ENCODE assay signal across 23 cellular contexts in genomic region chr1:174984952-174985351, GRCh38.
"Had no signal": no experiment of that assay in that cellular context is flagged by ENCODE, and none has a peak within 500 bp of the region (broad histone marks: within the 10 kb centered on the region; RNA-seq: fewer than 3 reads in every experiment).

No MANE protein-coding gene starts in this region.

- H3K27ac Mint-ChIP-seq: activated T-cell treated with anti-CD3 and anti-CD28 coated beads, Interleukin-2, amount 50 U/mL, for 24 hours; activated T-helper 1 cell treated with anti-CD3 and anti-CD28 coated beads, Interleukin-12 subunit alpha, Interleukin-12 subunit beta, Interleukin-2, Interleukin-4 antibody, amounts not matched to agents 30 ng/mL and 10 ng/mL and 1 ng/mL, durations not matched to agents 14 hours and 24 hours and 36 hours had no signal

- H3K27me3 ChIP-seq: ascending aorta, body of pancreas had no signal

- H3K9me2 ChIP-seq: SK-N-SH had no signal

- H3K4me3 Mint-ChIP-seq: activated CD8-positive, alpha-beta memory T cell treated with anti-CD3 and anti-CD28 coated beads, Interleukin-2, amount 10 ng/mL, durations not matched to agents 7 days and 5 days; activated T-cell treated with anti-CD3 and anti-CD28 coated beads, Interleukin-2, amount 50 U/mL, for 24 hours; activated T-helper 1 cell treated with anti-CD3 and anti-CD28 coated beads, Interleukin-12 subunit alpha, Interleukin-12 subunit beta, Interleukin-2, Interleukin-4 antibody, amounts not matched to agents 30 ng/mL and 10 ng/mL and 1 ng/mL, durations not matched to agents 14 hours and 24 hours and 36 hours had no signal

- H3K4me3 ChIP-seq: ascending aorta, body of pancreas had no signal

- H3K27ac ChIP-seq: ascending aorta, body of pancreas had no signal

- ATAC-seq: activated CD4-positive, CD25-positive, alpha-beta regulatory T cell treated with anti-CD3 and anti-CD28 coated beads, Interleukin-2, amount 50 U/mL, for 24 hours; activated CD8-positive, alpha-beta memory T cell treated with anti-CD3 and anti-CD28 coated beads, Interleukin-2, amount 10 ng/mL, durations not matched to agents 7 days and 5 days; body of pancreas; Panc1; Right ventricle myocardium inferior had no signal

- H3K4me1 ChIP-seq: ascending aorta had no signal

- H3K27me3 Mint-ChIP-seq: activated CD8-positive, alpha-beta memory T cell treated with anti-CD3 and anti-CD28 coated beads, Interleukin-2, amount 10 ng/mL, durations not matched to agents 7 days and 5 days; activated T-cell treated with anti-CD3 and anti-CD28 coated beads, Interleukin-2, amount 50 U/mL, for 24 hours had no signal

- H3K9me3 Mint-ChIP-seq: activated T-cell treated with anti-CD3 and anti-CD28 coated beads, Interleukin-2, amount 50 U/mL, for 24 hours; activated T-helper 1 cell treated with anti-CD3 and anti-CD28 coated beads, Interleukin-12 subunit alpha, Interleukin-12 subunit beta, Interleukin-2, Interleukin-4 antibody, amounts not matched to agents 30 ng/mL and 10 ng/mL and 1 ng/mL, durations not matched to agents 14 hours and 24 hours and 36 hours had no signal

- DNase-seq: activated CD4-positive, alpha-beta T cell treated with anti-CD3 and anti-CD28 coated beads for 4 hours; activated CD4-positive, alpha-beta T cell treated with anti-CD3 and anti-CD28 coated beads, Interleukin-2, amount 50 U/mL, for 48 hours; activated CD8-positive, alpha-beta memory T cell treated with anti-CD3 and anti-CD28 coated beads, Interleukin-2, amount 10 ng/mL, durations not matched to agents 7 days and 5 days; activated effector memory CD4-positive, alpha-beta T cell treated with anti-CD3 and anti-CD28 coated beads, Interleukin-2, amount 50 U/mL, for 16 hours; activated naive CD4-positive, alpha-beta T cell treated with Interleukin-2 at 50 U/mL for 16 hours; activated T-cell treated with anti-CD3 and anti-CD28 coated beads, Interleukin-2, amount 50 U/mL, for 24 hours; body of pancreas; central memory CD4-positive, alpha-beta T cell; KG1; NCI-H1048; NCI-H2029; NCI-H2107; NCI-H345; NCI-H510A; NCI-H526 treated with DMSO at 0.1 percent for 48 hours; NCI-H82; RPMI8226; SK-N-SH had no signal

- H3K4me2 ChIP-seq: SK-N-SH had no signal
